In the genomic region with DNA sequence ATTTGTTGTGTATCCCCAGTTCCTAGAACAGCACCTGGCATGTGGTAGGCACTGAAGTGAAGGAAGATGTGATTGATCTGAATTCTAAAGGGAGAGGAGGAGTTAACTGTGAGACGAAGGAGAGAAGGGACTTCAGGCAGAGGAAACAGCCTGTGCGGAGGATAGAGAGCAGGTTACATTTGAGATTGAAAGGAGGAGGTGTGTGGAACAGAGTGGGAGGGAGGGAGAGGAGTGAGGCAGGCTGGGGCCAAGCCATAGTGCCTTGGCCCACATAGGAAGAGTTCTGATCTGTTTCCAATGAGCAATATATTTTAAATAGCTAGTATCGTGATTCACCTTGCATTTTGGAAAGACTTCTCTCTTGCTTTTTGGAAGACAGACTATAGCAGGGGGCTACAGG, we compare ENCODE assay signal across 1 cellular context.
TF ChIP-seq lines count a peak whose summit lies in the region.

No MANE protein-coding gene starts in this region.

TF ChIP-seq in SK-N-SH, 30 proteins besides CTCF, POLR2A, EP300 and RAD21:
- TF ChIP-seq FOXM1 (IDR thresholded peaks at IDR 0.05; ENCODE audit: low read depth) (no peak), MEF2A (IDR thresholded peaks at IDR 0.05; ENCODE audit: borderline replicate concordance, low read depth) (no peak), TAF1 (IDR thresholded peaks at IDR 0.05; ENCODE audit: borderline replicate concordance, low read depth, low read length) (no peak), MXI1 (IDR thresholded peaks at IDR 0.05; ENCODE audit: low read depth, low read length) (no peak), POLR2AphosphoS5 (IDR thresholded peaks at IDR 0.05; ENCODE audit: low read depth, low read length) (no peak), SIN3A (IDR thresholded peaks at IDR 0.05; ENCODE audit: borderline replicate concordance, low read depth, low read length) (no peak), RFX5 (IDR thresholded peaks at IDR 0.05; ENCODE audit: low read length) (no peak), CHD2 (IDR thresholded peaks at IDR 0.05; ENCODE audit: low read length, partially characterized antibody) (no peak), FOXJ3 (CRISPR knock-in tag; IDR thresholded peaks at IDR 0.05) (no peak), GATA2 (CRISPR knock-in tag; IDR thresholded peaks at IDR 0.05) (no peak), GABPA (IDR thresholded peaks at IDR 0.05; ENCODE audit: low read depth) (no peak), TEAD4 (IDR thresholded peaks at IDR 0.05; ENCODE audit: borderline replicate concordance, insufficient read depth) (no peak), EZH2phosphoT487 (IDR thresholded peaks at IDR 0.05; ENCODE audit: borderline replicate concordance, low read depth) (no peak)
- TF ChIP-seq, protein P1, sequence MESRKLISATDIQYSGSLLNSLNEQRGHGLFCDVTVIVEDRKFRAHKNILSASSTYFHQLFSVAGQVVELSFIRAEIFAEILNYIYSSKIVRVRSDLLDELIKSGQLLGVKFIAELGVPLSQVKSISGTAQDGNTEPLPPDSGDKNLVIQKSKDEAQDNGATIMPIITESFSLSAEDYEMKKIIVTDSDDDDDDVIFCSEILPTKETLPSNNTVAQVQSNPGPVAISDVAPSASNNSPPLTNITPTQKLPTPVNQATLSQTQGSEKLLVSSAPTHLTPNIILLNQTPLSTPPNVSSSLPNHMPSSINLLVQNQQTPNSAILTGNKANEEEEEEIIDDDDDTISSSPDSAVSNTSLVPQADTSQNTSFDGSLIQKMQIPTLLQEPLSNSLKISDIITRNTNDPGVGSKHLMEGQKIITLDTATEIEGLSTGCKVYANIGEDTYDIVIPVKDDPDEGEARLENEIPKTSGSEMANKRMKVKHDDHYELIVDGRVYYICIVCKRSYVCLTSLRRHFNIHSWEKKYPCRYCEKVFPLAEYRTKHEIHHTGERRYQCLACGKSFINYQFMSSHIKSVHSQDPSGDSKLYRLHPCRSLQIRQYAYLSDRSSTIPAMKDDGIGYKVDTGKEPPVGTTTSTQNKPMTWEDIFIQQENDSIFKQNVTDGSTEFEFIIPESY (IDR thresholded peaks at IDR 0.05; ENCODE audit: borderline replicate concordance, low read depth): no peak
- TF ChIP-seq, protein P2, sequence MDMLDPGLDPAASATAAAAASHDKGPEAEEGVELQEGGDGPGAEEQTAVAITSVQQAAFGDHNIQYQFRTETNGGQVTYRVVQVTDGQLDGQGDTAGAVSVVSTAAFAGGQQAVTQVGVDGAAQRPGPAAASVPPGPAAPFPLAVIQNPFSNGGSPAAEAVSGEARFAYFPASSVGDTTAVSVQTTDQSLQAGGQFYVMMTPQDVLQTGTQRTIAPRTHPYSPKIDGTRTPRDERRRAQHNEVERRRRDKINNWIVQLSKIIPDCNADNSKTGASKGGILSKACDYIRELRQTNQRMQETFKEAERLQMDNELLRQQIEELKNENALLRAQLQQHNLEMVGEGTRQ (IDR thresholded peaks at IDR 0.05; ENCODE audit: borderline replicate concordance, low read depth, low read length): no peak
- TF ChIP-seq, protein P3, sequence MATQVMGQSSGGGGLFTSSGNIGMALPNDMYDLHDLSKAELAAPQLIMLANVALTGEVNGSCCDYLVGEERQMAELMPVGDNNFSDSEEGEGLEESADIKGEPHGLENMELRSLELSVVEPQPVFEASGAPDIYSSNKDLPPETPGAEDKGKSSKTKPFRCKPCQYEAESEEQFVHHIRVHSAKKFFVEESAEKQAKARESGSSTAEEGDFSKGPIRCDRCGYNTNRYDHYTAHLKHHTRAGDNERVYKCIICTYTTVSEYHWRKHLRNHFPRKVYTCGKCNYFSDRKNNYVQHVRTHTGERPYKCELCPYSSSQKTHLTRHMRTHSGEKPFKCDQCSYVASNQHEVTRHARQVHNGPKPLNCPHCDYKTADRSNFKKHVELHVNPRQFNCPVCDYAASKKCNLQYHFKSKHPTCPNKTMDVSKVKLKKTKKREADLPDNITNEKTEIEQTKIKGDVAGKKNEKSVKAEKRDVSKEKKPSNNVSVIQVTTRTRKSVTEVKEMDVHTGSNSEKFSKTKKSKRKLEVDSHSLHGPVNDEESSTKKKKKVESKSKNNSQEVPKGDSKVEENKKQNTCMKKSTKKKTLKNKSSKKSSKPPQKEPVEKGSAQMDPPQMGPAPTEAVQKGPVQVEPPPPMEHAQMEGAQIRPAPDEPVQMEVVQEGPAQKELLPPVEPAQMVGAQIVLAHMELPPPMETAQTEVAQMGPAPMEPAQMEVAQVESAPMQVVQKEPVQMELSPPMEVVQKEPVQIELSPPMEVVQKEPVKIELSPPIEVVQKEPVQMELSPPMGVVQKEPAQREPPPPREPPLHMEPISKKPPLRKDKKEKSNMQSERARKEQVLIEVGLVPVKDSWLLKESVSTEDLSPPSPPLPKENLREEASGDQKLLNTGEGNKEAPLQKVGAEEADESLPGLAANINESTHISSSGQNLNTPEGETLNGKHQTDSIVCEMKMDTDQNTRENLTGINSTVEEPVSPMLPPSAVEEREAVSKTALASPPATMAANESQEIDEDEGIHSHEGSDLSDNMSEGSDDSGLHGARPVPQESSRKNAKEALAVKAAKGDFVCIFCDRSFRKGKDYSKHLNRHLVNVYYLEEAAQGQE (IDR thresholded peaks at IDR 0.05; ENCODE audit: low read depth, low read length): no peak
- TF ChIP-seq, protein P4, sequence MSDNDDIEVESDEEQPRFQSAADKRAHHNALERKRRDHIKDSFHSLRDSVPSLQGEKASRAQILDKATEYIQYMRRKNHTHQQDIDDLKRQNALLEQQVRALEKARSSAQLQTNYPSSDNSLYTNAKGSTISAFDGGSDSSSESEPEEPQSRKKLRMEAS (IDR thresholded peaks at IDR 0.05; ENCODE audit: low read depth): no peak
- TF ChIP-seq, protein P5, sequence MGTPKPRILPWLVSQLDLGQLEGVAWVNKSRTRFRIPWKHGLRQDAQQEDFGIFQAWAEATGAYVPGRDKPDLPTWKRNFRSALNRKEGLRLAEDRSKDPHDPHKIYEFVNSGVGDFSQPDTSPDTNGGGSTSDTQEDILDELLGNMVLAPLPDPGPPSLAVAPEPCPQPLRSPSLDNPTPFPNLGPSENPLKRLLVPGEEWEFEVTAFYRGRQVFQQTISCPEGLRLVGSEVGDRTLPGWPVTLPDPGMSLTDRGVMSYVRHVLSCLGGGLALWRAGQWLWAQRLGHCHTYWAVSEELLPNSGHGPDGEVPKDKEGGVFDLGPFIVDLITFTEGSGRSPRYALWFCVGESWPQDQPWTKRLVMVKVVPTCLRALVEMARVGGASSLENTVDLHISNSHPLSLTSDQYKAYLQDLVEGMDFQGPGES (IDR thresholded peaks at IDR 0.05; ENCODE audit: low read depth, low read length): no peak
